10 cellular contexts compared by ENCODE assay signal in genomic region chr2:218582085-218582484, GRCh38. TPM values are rescaled to one million over a fixed set of nuclear protein-coding genes. Genes with fewer than 3 reads are reported as not detected.
DNase-seq lines count a peak whose midpoint lies in the region; ATAC-seq, FAIRE-seq and TF ChIP-seq lines count a peak whose summit lies in the region.
"Had no signal": no experiment of that assay in that cellular context is flagged by ENCODE, and none has a peak within 500 bp of the region (broad histone marks: within the 10 kb centered on the region; RNA-seq: fewer than 3 reads in every experiment).

No MANE protein-coding gene starts in this region.

- peaks cover 50% of the 10 kb centered on the region for H3K36me3 Mint-ChIP-seq in activated CD8-positive, alpha-beta memory T cell treated with anti-CD3 and anti-CD28 coated beads, Interleukin-2, amount 10 ng/mL, durations not matched to agents 7 days and 5 days
- peaks cover 28% of the 10 kb centered on the region for H3K36me3 Mint-ChIP-seq in activated naive CD8-positive, alpha-beta T cell treated with anti-CD3 and anti-CD28 coated beads, Interleukin-2, amount 10 ng/mL, durations not matched to agents 7 days and 5 days

- peak; percentile 98 for ATAC-seq in activated CD8-positive, alpha-beta memory T cell treated with anti-CD3 and anti-CD28 coated beads, Interleukin-2, amount 10 ng/mL, durations not matched to agents 7 days and 5 days
- ATAC-seq in HG03460 (IDR thresholded peaks at IDR 0.05; ENCODE audit: unreplicated experiment) (peak; percentile 86), GM19324 (IDR thresholded peaks at IDR 0.05; ENCODE audit: low FRiP score, unreplicated experiment) (no peak)
- ATAC-seq in activated naive CD8-positive, alpha-beta T cell treated with anti-CD3 and anti-CD28 coated beads, Interleukin-2, amount 10 ng/mL, durations not matched to agents 7 days and 5 days (ENCODE audit: low read depth) = peak; percentile 94

- H3K4me3 Mint-ChIP-seq in activated CD8-positive, alpha-beta memory T cell treated with anti-CD3 and anti-CD28 coated beads, Interleukin-2, amount 10 ng/mL, durations not matched to agents 7 days and 5 days = no peak overlapping the region
- H3K4me3 Mint-ChIP-seq in activated naive CD8-positive, alpha-beta T cell treated with anti-CD3 and anti-CD28 coated beads, Interleukin-2, amount 10 ng/mL, durations not matched to agents 7 days and 5 days = peak overlapping the region; percentile 25
- H3K4me3 Mint-ChIP-seq: central memory CD8-positive, alpha-beta T cell had no signal

- H3K27ac Mint-ChIP-seq in activated CD8-positive, alpha-beta memory T cell treated with anti-CD3 and anti-CD28 coated beads, Interleukin-2, amount 10 ng/mL, durations not matched to agents 7 days and 5 days = peak overlapping the region; percentile 79
- H3K27ac Mint-ChIP-seq in activated naive CD8-positive, alpha-beta T cell treated with anti-CD3 and anti-CD28 coated beads, Interleukin-2, amount 10 ng/mL, durations not matched to agents 7 days and 5 days = peak overlapping the region; percentile 73

- peak overlapping the region; percentile 49 for H3K27ac ChIP-seq in smooth muscle cell (ENCODE audit: low read depth)

- CTCF ChIA-PET in activated CD8-positive, alpha-beta memory T cell treated with anti-CD3 and anti-CD28 coated beads, Interleukin-2, amount 10 ng/mL, durations not matched to agents 7 days and 5 days (lab: Charles Lee) = interaction anchor here (0.7 to 2.4 kb wide), 5 partner anchors 11 to 317 kb away, joined by 3 to 9 read pairs (median 3); no protein-coding TSS in a partner anchor

- no peak for TF ChIP-seq CTCF in smooth muscle cell (IDR thresholded peaks at IDR 0.05; ENCODE audit: borderline replicate concordance, insufficient read depth, poor library complexity, severe bottlenecking)
- TF ChIP-seq CTCF in D721Med (IDR thresholded peaks at IDR 0.05; ENCODE audit: insufficient read depth, missing control alignments) = no peak

- H3F3A ChIP-seq in smooth muscle cell (ENCODE audit: low read depth) = no peaks in the 10 kb centered on the region

- peak; percentile 42 for DNase-seq in activated CD8-positive, alpha-beta memory T cell treated with anti-CD3 and anti-CD28 coated beads, Interleukin-2, amount 10 ng/mL, durations not matched to agents 7 days and 5 days
- DNase-seq in activated CD8-positive, alpha-beta memory T cell treated with anti-CD3 and anti-CD28 coated beads, Interleukin-2, amount 50 U/mL, for 48 hours = no peak
- DNase-seq in activated naive CD8-positive, alpha-beta T cell treated with anti-CD3 and anti-CD28 coated beads, Interleukin-2, amount 10 ng/mL, durations not matched to agents 7 days and 5 days = no peak
- DNase-seq in smooth muscle cell (lab: John Stamatoyannopoulos, UW; ENCODE audit: unreplicated experiment) (no peak), RPMI8226 (no peak), D721Med (ENCODE audit: insufficient read length, low spot score) (no peak)
- DNase-seq: NCI-H1092 treated with DMSO at 0.1 percent for 48 hours had no signal

- H2AFZ ChIP-seq in smooth muscle cell (ENCODE audit: low read depth) = no peak overlapping the region

- H4K20me1 ChIP-seq in smooth muscle cell (ENCODE audit: low read depth) = peaks cover 65% of the 10 kb centered on the region

- H3K9me3 Mint-ChIP-seq in activated CD8-positive, alpha-beta memory T cell treated with anti-CD3 and anti-CD28 coated beads, Interleukin-2, amount 10 ng/mL, durations not matched to agents 7 days and 5 days (ENCODE audit: low read depth) = no peaks in the 10 kb centered on the region
- H3K9me3 Mint-ChIP-seq in activated naive CD8-positive, alpha-beta T cell treated with anti-CD3 and anti-CD28 coated beads, Interleukin-2, amount 10 ng/mL, durations not matched to agents 7 days and 5 days = no peaks in the 10 kb centered on the region
- H3K9me3 Mint-ChIP-seq: central memory CD8-positive, alpha-beta T cell had no signal

- H3K4me2 ChIP-seq in smooth muscle cell = no peak overlapping the region

- H3K36me3 ChIP-seq in smooth muscle cell (ENCODE audit: low read depth) = peaks cover 12% of the 10 kb centered on the region

- no peak for FAIRE-seq in D721Med (lab: Jason Lieb, UNC)

- peaks cover 39% of the 10 kb centered on the region for H3K4me1 Mint-ChIP-seq in activated CD8-positive, alpha-beta memory T cell treated with anti-CD3 and anti-CD28 coated beads, Interleukin-2, amount 10 ng/mL, durations not matched to agents 7 days and 5 days
- peaks cover 14% of the 10 kb centered on the region for H3K4me1 Mint-ChIP-seq in activated naive CD8-positive, alpha-beta T cell treated with anti-CD3 and anti-CD28 coated beads, Interleukin-2, amount 10 ng/mL, durations not matched to agents 7 days and 5 days

- POLR2A ChIA-PET in activated naive CD8-positive, alpha-beta T cell treated with anti-CD3 and anti-CD28 coated beads, Interleukin-2, amount 10 ng/mL, durations not matched to agents 7 days and 5 days (lab: Charles Lee) = no interaction called here

- peaks cover 38% of the 10 kb centered on the region for H3K79me2 ChIP-seq in smooth muscle cell (ENCODE audit: low read depth)

- no peak overlapping the region for H3K4me3 ChIP-seq in smooth muscle cell

- 82% methylated on average over 7 of the region's 7 CpGs for WGBS in smooth muscle cell (ENCODE audit: low lambda C conversion rate)

- no peaks in the 10 kb centered on the region for H3K9me3 ChIP-seq in smooth muscle cell (replicated peaks; ENCODE audit: low read depth)

- H3K27me3 Mint-ChIP-seq in activated CD8-positive, alpha-beta memory T cell treated with anti-CD3 and anti-CD28 coated beads, Interleukin-2, amount 10 ng/mL, durations not matched to agents 7 days and 5 days = no peaks in the 10 kb centered on the region
- no peaks in the 10 kb centered on the region for H3K27me3 Mint-ChIP-seq in activated naive CD8-positive, alpha-beta T cell treated with anti-CD3 and anti-CD28 coated beads, Interleukin-2, amount 10 ng/mL, durations not matched to agents 7 days and 5 days
- H3K27me3 Mint-ChIP-seq: central memory CD8-positive, alpha-beta T cell had no signal

- no peaks in the 10 kb centered on the region for H3K27me3 ChIP-seq in smooth muscle cell (ENCODE audit: low read depth)

- no peaks in the 10 kb centered on the region for H3K4me1 ChIP-seq in smooth muscle cell (ENCODE audit: low read depth)

- no peak overlapping the region for H3K9ac ChIP-seq in smooth muscle cell (ENCODE audit: low read depth)

RNA-seq across cellular contexts. Expression of gene CNOT9, which starts 13.4 kb away (rescaled TPM):
- total RNA-seq in activated CD8-positive, alpha-beta memory T cell treated with anti-CD3 and anti-CD28 coated beads, Interleukin-2, amount 10 ng/mL, durations not matched to agents 7 days and 5 days = 100 to 1,000 TPM in 1 of 2 experiments, 10 to 100 TPM in 1; 82.5 to 111 TPM
- total RNA-seq in activated naive CD8-positive, alpha-beta T cell treated with anti-CD3 and anti-CD28 coated beads, Interleukin-2, amount 10 ng/mL, durations not matched to agents 7 days and 5 days = 10 to 100 TPM; 75.0 to 79.5 TPM
- 47.2 and 57.8 TPM in 2 replicates for total RNA-seq in smooth muscle cell
- polyA plus RNA-seq in smooth muscle cell = 16.5 and 26.0 TPM in 2 replicates

RNA-seq across cellular contexts. Expression of gene USP37, which starts 13.9 kb away (rescaled TPM):
- total RNA-seq in activated CD8-positive, alpha-beta memory T cell treated with anti-CD3 and anti-CD28 coated beads, Interleukin-2, amount 10 ng/mL, durations not matched to agents 7 days and 5 days = 10 to 100 TPM; 33.7 to 37.6 TPM
- total RNA-seq in activated naive CD8-positive, alpha-beta T cell treated with anti-CD3 and anti-CD28 coated beads, Interleukin-2, amount 10 ng/mL, durations not matched to agents 7 days and 5 days = 10 to 100 TPM; 31.9 to 33.5 TPM
- 10.8 and 14.2 TPM in 2 replicates for total RNA-seq in smooth muscle cell
- polyA plus RNA-seq in smooth muscle cell = 3.6 and 4.2 TPM in 2 replicates

RNA-seq across cellular contexts. Expression of gene PLCD4, which starts 25.6 kb away (rescaled TPM):
- under 1 TPM; 0.30 to 0.53 TPM for total RNA-seq in activated CD8-positive, alpha-beta memory T cell treated with anti-CD3 and anti-CD28 coated beads, Interleukin-2, amount 10 ng/mL, durations not matched to agents 7 days and 5 days
- total RNA-seq in activated naive CD8-positive, alpha-beta T cell treated with anti-CD3 and anti-CD28 coated beads, Interleukin-2, amount 10 ng/mL, durations not matched to agents 7 days and 5 days = under 1 TPM; 0.54 to 0.64 TPM
- total RNA-seq in smooth muscle cell = 0.18 TPM in 2 replicates
- 0.63 and 2.5 TPM in 2 replicates for polyA plus RNA-seq in smooth muscle cell
